In genomic region chr16:15686287-15686686, GRCh38 we compare ENCODE assay signal across 13 cellular contexts. TPM values are rescaled to one million over a fixed set of nuclear protein-coding genes. Genes with fewer than 3 reads are reported as not detected.
DNase-seq lines count a peak whose midpoint lies in the region; ATAC-seq and TF ChIP-seq lines count a peak whose summit lies in the region.
"Had no signal": no experiment of that assay in that cellular context is flagged by ENCODE, and none has a peak within 500 bp of the region (broad histone marks: within the 10 kb centered on the region; RNA-seq: fewer than 3 reads in every experiment).

No MANE protein-coding gene starts in this region.

- H3K27ac Mint-ChIP-seq in T-helper 17 cell = peak overlapping the region; percentile 24
- H3K27ac Mint-ChIP-seq in nephron progenitor cell = peak overlapping the region; percentile 44

- no peaks in the 10 kb centered on the region for H3K9me3 Mint-ChIP-seq in nephron progenitor cell
- H3K9me3 Mint-ChIP-seq: CD4-positive, alpha-beta memory T cell; H9 had no signal

- H3K27me3 Mint-ChIP-seq in T-helper 17 cell = no peaks in the 10 kb centered on the region
- H3K27me3 Mint-ChIP-seq in nephron progenitor cell (ENCODE audit: low read depth, poor library complexity) = no peaks in the 10 kb centered on the region
- H3K27me3 Mint-ChIP-seq: CD4-positive, alpha-beta memory T cell had no signal

- no peak for TF ChIP-seq CTCF in nephron progenitor cell (IDR thresholded peaks at IDR 0.05)

- peaks cover 6% of the 10 kb centered on the region for H3K4me1 Mint-ChIP-seq in T-helper 17 cell
- H3K4me1 Mint-ChIP-seq in nephron progenitor cell = no peaks in the 10 kb centered on the region

- peak; percentile 56 for DNase-seq in DMS79 (lab: John Stamatoyannopoulos, UW)
- peak; percentile 47 for DNase-seq in DMS79 treated with DMSO at 0.1 percent for 48 hours (lab: John Stamatoyannopoulos, UW)
- no peak for DNase-seq in T-helper 17 cell
- no peak for DNase-seq in nephron progenitor cell
- no peak for DNase-seq in activated naive CD4-positive, alpha-beta T cell (lab: John Stamatoyannopoulos, UW)
- no peak for DNase-seq in SIG-M5 (lab: John Stamatoyannopoulos, UW)
- DNase-seq: BE2C; CD4-positive, alpha-beta memory T cell; GF-D8; GOT3; H9 had no signal

- H3K36me3 Mint-ChIP-seq in T-helper 17 cell (ENCODE audit: low read depth) (peaks cover 2% of the 10 kb centered on the region), nephron progenitor cell (ENCODE audit: low read depth) (peaks cover 48% of the 10 kb centered on the region)

- H3K9me3 ChIP-seq in T-helper 17 cell (ENCODE audit: control insufficient read depth, low read length, poor library complexity, severe bottlenecking) = no peaks in the 10 kb centered on the region
- H3K9me3 ChIP-seq: A549, BE2C had no signal

- ATAC-seq in T-helper 17 cell = no peak
- no peak for ATAC-seq in HG03108 (IDR thresholded peaks at IDR 0.05; ENCODE audit: unreplicated experiment)
- ATAC-seq: A549 had no signal

- H3K4me3 Mint-ChIP-seq in T-helper 17 cell = no peak overlapping the region
- no peak overlapping the region for H3K4me3 Mint-ChIP-seq in nephron progenitor cell
- H3K4me3 Mint-ChIP-seq: CD4-positive, alpha-beta memory T cell; H9 had no signal

RNA-seq across cellular contexts. Expression of gene NDE1, which starts 36.2 kb away (rescaled TPM):
- total RNA-seq in T-helper 17 cell = 100 to 1,000 TPM; 122 to 123 TPM

RNA-seq across cellular contexts. Expression of gene MARF1, which starts 43.3 kb away (rescaled TPM):
- total RNA-seq in T-helper 17 cell = 100 to 1,000 TPM; 159 to 164 TPM

Comparison
In these comparisons a context has a peak if more than half of its experiments do, and no peak if none do; other contexts are left out.
1. DNase-seq: peak in DMS79 (single experiment) and DMS79 treated with DMSO at 0.1 percent for 48 hours (single experiment); none in T-helper 17 cell (0 of 3), nephron progenitor cell (single experiment), activated naive CD4-positive, alpha-beta T cell (0 of 4) and SIG-M5 (single experiment).